In the genomic region with DNA sequence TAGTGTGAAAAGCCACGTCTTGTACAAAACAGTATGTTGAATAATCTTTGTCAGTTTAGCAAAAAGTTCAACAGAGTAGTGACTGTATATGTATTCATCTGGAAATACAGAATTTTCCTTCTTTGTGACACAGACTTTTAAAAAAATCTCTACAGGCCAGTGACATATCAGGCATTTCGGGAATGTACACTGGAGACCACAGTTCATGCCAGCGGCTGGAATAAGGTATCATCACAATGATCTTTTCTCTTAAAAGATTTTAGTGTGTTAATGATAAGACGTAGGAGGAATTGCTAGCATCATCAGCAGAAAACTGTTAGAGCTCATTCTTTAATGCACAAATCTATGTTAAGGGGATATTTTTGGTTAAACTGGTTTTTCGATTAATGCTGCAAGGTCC, we compare ENCODE assay signal across 33 cellular contexts.
"Had no signal": no experiment of that assay in that cellular context is flagged by ENCODE, and none has a peak within 500 bp of the region (broad histone marks: within the 10 kb centered on the region; RNA-seq: fewer than 3 reads in every experiment).

No MANE protein-coding gene starts in this region.

- H3K27ac ChIP-seq: coronary artery, gastroesophageal sphincter, ovary, upper lobe of right lung, WERI-Rb-1 had no signal

- H3K4me1 Mint-ChIP-seq: stimulated activated memory B cell treated with anti-CD40 and anti-IgM and Interleukin-4, amounts not matched to agents 10 μg/mL and 1 μg/mL and 100 μg/mL, for 72 hours had no signal

- H3K27ac Mint-ChIP-seq: activated naive CD4-positive, alpha-beta T cell treated with anti-CD3 and anti-CD28 coated beads for 36 hours; activated T-helper 1 cell treated with anti-CD3 and anti-CD28 coated beads, Interleukin-12 subunit alpha, Interleukin-12 subunit beta, Interleukin-2, Interleukin-4 antibody, amounts not matched to agents 30 ng/mL and 10 ng/mL and 1 ng/mL, durations not matched to agents 14 hours and 24 hours and 36 hours; naive thymus-derived CD4-positive, alpha-beta T cell; progenitor cell of endocrine pancreas; stimulated activated memory B cell treated with anti-CD40 and anti-IgM and Interleukin-4, amounts not matched to agents 10 μg/mL and 1 μg/mL and 100 μg/mL, for 72 hours; stimulated activated naive CD8-positive, alpha-beta T cell treated with anti-CD3 and anti-CD28 coated beads, Interleukin-15, amount 100 ng/mL, for 72 hours had no signal

- DNase-seq: activated CD4-positive, alpha-beta T cell treated with anti-CD3 and anti-CD28 coated beads for 48 hours; activated CD4-positive, alpha-beta T cell treated with anti-CD3 and anti-CD28 coated beads, Interleukin-2, amount 50 U/mL, for 48 hours; activated CD8-positive, alpha-beta memory T cell treated with anti-CD3 and anti-CD28 coated beads for 24 hours; activated CD8-positive, alpha-beta memory T cell treated with anti-CD3 and anti-CD28 coated beads, Interleukin-2, amount 50 U/mL, for 4 hours; activated effector memory CD4-positive, alpha-beta T cell treated with anti-CD3 and anti-CD28 coated beads, Interleukin-2, amount 50 U/mL, for 16 hours; activated naive CD4-positive, alpha-beta T cell treated with anti-CD3 and anti-CD28 coated beads for 36 hours; activated naive CD8-positive, alpha-beta T cell treated with anti-CD3 and anti-CD28 coated beads for 36 hours; activated T-cell treated with anti-CD3 and anti-CD28 coated beads, Interleukin-2, amount 50 U/mL, for 1 hour; effector memory CD8-positive, alpha-beta T cell; erythroblast; head of caudate nucleus; hippocampal formation; kidney; midbrain; naive thymus-derived CD4-positive, alpha-beta T cell; ovary; small intestine; stimulated activated CD4-positive, alpha-beta T cell treated with anti-CD3 and anti-CD28 coated beads, Interleukin-1b, Interleukin-23, amount 100 ng/mL, for 48 hours; stimulated activated CD4-positive, alpha-beta T cell treated with anti-CD3 and anti-CD28 coated beads, Interleukin-4, amount 100 ng/mL, for 4 hours; stimulated activated CD8-positive, alpha-beta memory T cell treated with anti-CD3 and anti-CD28 coated beads, Interleukin-4, amount 100 ng/mL, for 48 hours; stimulated activated naive CD8-positive, alpha-beta T cell treated with anti-CD3 and anti-CD28 coated beads, Interleukin-15, amount 100 ng/mL, for 72 hours; substantia nigra; upper lobe of right lung; WERI-Rb-1 had no signal

- H3K27me3 ChIP-seq: gastroesophageal sphincter, ovary, upper lobe of right lung had no signal

- H3K4me3 Mint-ChIP-seq: activated naive CD4-positive, alpha-beta T cell treated with anti-CD3 and anti-CD28 coated beads for 36 hours; activated naive CD8-positive, alpha-beta T cell treated with anti-CD3 and anti-CD28 coated beads for 36 hours; activated T-helper 1 cell treated with anti-CD3 and anti-CD28 coated beads, Interleukin-12 subunit alpha, Interleukin-12 subunit beta, Interleukin-2, Interleukin-4 antibody, amounts not matched to agents 30 ng/mL and 10 ng/mL and 1 ng/mL, durations not matched to agents 14 hours and 24 hours and 36 hours; effector memory CD8-positive, alpha-beta T cell; naive thymus-derived CD4-positive, alpha-beta T cell; stimulated activated memory B cell treated with anti-CD40 and anti-IgM and Interleukin-4, amounts not matched to agents 10 μg/mL and 1 μg/mL and 100 μg/mL, for 72 hours; stimulated activated naive CD8-positive, alpha-beta T cell treated with anti-CD3 and anti-CD28 coated beads, Interleukin-15, amount 100 ng/mL, for 72 hours had no signal

- H3K27me3 Mint-ChIP-seq: activated naive CD8-positive, alpha-beta T cell treated with anti-CD3 and anti-CD28 coated beads for 36 hours; effector memory CD8-positive, alpha-beta T cell; naive thymus-derived CD4-positive, alpha-beta T cell; progenitor cell of endocrine pancreas; stimulated activated memory B cell treated with anti-CD40 and anti-IgM and Interleukin-4, amounts not matched to agents 10 μg/mL and 1 μg/mL and 100 μg/mL, for 72 hours; stimulated activated naive CD8-positive, alpha-beta T cell treated with anti-CD3 and anti-CD28 coated beads, Interleukin-15, amount 100 ng/mL, for 72 hours had no signal

- FAIRE-seq: bronchial epithelial cell, kidney, small intestine, TTC549 had no signal

- H3K36me3 ChIP-seq: ovary had no signal

- H3K4me3 ChIP-seq: coronary artery, gastroesophageal sphincter, ovary, upper lobe of right lung had no signal

- ATAC-seq: activated CD4-positive, CD25-positive, alpha-beta regulatory T cell treated with anti-CD3 and anti-CD28 coated beads, Interleukin-2, amount 50 U/mL, for 24 hours; effector memory CD8-positive, alpha-beta T cell; gastroesophageal sphincter; naive thymus-derived CD4-positive, alpha-beta T cell; sciatic nerve; stimulated activated memory B cell treated with anti-CD40 and anti-IgM and Interleukin-4, amounts not matched to agents 10 μg/mL and 1 μg/mL and 100 μg/mL, for 72 hours; stimulated activated naive CD8-positive, alpha-beta T cell treated with anti-CD3 and anti-CD28 coated beads, Interleukin-15, amount 100 ng/mL, for 72 hours; upper lobe of right lung had no signal

- H3K4me1 ChIP-seq: gastroesophageal sphincter, upper lobe of right lung had no signal

- H3K9me3 ChIP-seq: gastroesophageal sphincter, ovary, upper lobe of right lung had no signal

- H3K9me3 Mint-ChIP-seq: activated naive CD4-positive, alpha-beta T cell treated with anti-CD3 and anti-CD28 coated beads for 36 hours; activated naive CD8-positive, alpha-beta T cell treated with anti-CD3 and anti-CD28 coated beads for 36 hours; activated T-helper 1 cell treated with anti-CD3 and anti-CD28 coated beads, Interleukin-12 subunit alpha, Interleukin-12 subunit beta, Interleukin-2, Interleukin-4 antibody, amounts not matched to agents 30 ng/mL and 10 ng/mL and 1 ng/mL, durations not matched to agents 14 hours and 24 hours and 36 hours; effector memory CD8-positive, alpha-beta T cell; naive thymus-derived CD4-positive, alpha-beta T cell; stimulated activated memory B cell treated with anti-CD40 and anti-IgM and Interleukin-4, amounts not matched to agents 10 μg/mL and 1 μg/mL and 100 μg/mL, for 72 hours; stimulated activated naive CD8-positive, alpha-beta T cell treated with anti-CD3 and anti-CD28 coated beads, Interleukin-15, amount 100 ng/mL, for 72 hours had no signal
